16 cellular contexts compared by ENCODE assay signal in the genomic region with DNA sequence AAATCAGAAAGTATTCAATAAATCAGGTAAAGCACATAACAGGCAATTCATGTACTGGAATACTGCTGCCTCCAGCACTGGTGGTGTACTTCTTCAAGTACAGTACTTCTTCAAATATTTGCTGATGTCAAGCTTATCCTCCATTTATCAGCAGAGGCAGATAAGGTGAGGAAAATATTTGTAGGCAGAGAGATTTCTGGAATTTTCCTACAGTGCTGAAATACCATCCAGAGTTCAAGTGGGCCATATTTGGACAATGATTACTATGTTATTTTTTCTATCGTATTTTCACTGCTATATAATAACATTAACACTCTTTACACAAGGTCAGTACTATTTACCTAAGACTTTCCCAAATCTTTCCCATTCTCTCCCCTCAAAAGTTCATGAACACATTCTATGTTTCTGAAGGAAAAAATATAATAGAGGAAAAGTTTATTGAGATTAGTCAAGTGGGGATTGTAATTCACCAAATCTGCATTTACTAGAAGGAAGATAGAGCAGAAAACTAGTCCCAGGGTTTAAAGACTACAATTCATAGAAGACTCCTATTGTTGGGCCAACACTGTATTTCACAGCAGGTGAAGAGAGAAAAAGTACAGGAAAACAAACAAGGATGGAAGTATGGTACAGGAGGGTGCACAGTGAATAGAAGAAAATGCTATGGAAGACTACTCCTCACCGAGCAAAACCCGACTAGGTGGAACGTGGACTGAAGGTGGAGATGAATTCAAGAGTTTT.
DNase-seq lines count a peak whose midpoint lies in the region; ATAC-seq, FAIRE-seq and TF ChIP-seq lines count a peak whose summit lies in the region.
"Had no signal": no experiment of that assay in that cellular context is flagged by ENCODE, and none has a peak within 500 bp of the region (broad histone marks: within the 10 kb centered on the region; RNA-seq: fewer than 3 reads in every experiment).

No MANE protein-coding gene starts in this region.

- peaks cover 49% of the 10 kb centered on the region for H3K4me1 Mint-ChIP-seq in MCF 10A (ENCODE audit: insufficient read depth, unreplicated experiment)
- H3K4me1 Mint-ChIP-seq in natural killer cell treated with Interleukin-12 subunit alpha and Interleukin-12 subunit beta and Interleukin-15 and Interleukin-18, amount 100 ng/mL, for 72 hours (ENCODE audit: low read depth in 2 of 2): no peaks in the 10 kb centered on the region
- H3K4me1 Mint-ChIP-seq: natural killer cell had no signal

- ATAC-seq in HepG2 (peak; percentile 68), upper lobe of right lung (peak; percentile 40), GM19351 (IDR thresholded peaks at IDR 0.05; ENCODE audit: unreplicated experiment) (no peak)
- no peak for ATAC-seq in natural killer cell treated with Interleukin-12 subunit alpha and Interleukin-12 subunit beta and Interleukin-15 and Interleukin-18, amount 100 ng/mL, for 72 hours
- ATAC-seq: natural killer cell had no signal

- peak; percentile 88 for FAIRE-seq in HepG2 (lab: Jason Lieb, UNC)
- FAIRE-seq: bronchial epithelial cell had no signal

- in situ Hi-C loops in HepG2 (cut with HindIII; ENCODE audit: extremely low pct_ligation_motif_present, low pct_unique_long_range_greater_than_20kb): loop anchor here (25.0 kb wide), 1 partner anchor 138 kb away; a partner anchor contains a TSS

- no peak overlapping the region for H3K4me3 Mint-ChIP-seq in MCF 10A (ENCODE audit: unreplicated experiment)
- no peak overlapping the region for H3K4me3 Mint-ChIP-seq in natural killer cell treated with Interleukin-12 subunit alpha and Interleukin-12 subunit beta and Interleukin-15 and Interleukin-18, amount 100 ng/mL, for 72 hours
- H3K4me3 Mint-ChIP-seq: natural killer cell; stimulated activated naive CD8-positive, alpha-beta T cell treated with anti-CD3 and anti-CD28 coated beads, Interleukin-15, Interleukin-2, amounts not matched to agents 100 ng/mL and 50 ng/mL, for 24 hours had no signal

- H3K27ac ChIP-seq in HepG2 (ENCODE audit: extremely low read length, insufficient read depth, low read length) (peak overlapping the region; percentile 78), upper lobe of right lung (no peak overlapping the region)

- 54% methylated on average over 4 of the region's 4 CpGs for WGBS in HepG2 (ENCODE audit: low lambda C conversion rate)

- peak overlapping the region; percentile 39 for H3K4me2 ChIP-seq in HepG2 (ENCODE audit: low read depth, low read length)

- H3K27me3 ChIP-seq in HepG2 (ENCODE audit: control insufficient read depth in 1 of 2, insufficient read depth in 2 of 2, low read length in 2 of 2) (no peaks in the 10 kb centered on the region), upper lobe of right lung (no peaks in the 10 kb centered on the region)

- H3K36me3 ChIP-seq in HepG2 (replicated peaks in 1 of 2; ENCODE audit: control insufficient read depth in 1 of 2, insufficient read depth in 2 of 2, low read length in 2 of 2) (peaks cover 5 to 8% of the 10 kb centered on the region in 2 experiments; a peak in 4 of 5 replicates), upper lobe of right lung (no peaks in the 10 kb centered on the region)

- CTCF ChIA-PET in MCF 10A (lab: Yijun Ruan, JAX): interaction anchor here (0.9 to 5.0 kb wide), 5 partner anchors 32 to 187 kb away, joined by 4 to 43 read pairs (median 12); no protein-coding TSS in a partner anchor
- CTCF ChIA-PET in HepG2 (lab: Yijun Ruan, JAX; ENCODE audit: low intra/inter-chr PET ratio, low total read pairs): no interaction called here

- H3K4me3 ChIP-seq in HepG2 (replicated peaks in 1 of 3; ENCODE audit: insufficient read depth in 1 of 3, low read depth in 2 of 3, low read length in 3 of 3) (no peak overlapping the region), upper lobe of right lung (no peak overlapping the region)

- H3K79me2 ChIP-seq in HepG2 (ENCODE audit: insufficient read depth, low read length): no peaks in the 10 kb centered on the region

- POLR2A ChIA-PET in MCF 10A (lab: Yijun Ruan, JAX) (interaction anchor here (1.3 to 3.4 kb wide), 2 partner anchors 73 to 140 kb away, joined by 4 to 100 read pairs; a partner anchor contains a TSS), HepG2 (lab: Yijun Ruan, JAX) (interaction anchor here (0.6 to 3.4 kb wide), 5 partner anchors 10 to 130 kb away, joined by 3 to 54 read pairs (median 7); no protein-coding TSS in a partner anchor)

- peak overlapping the region; percentile 74 for H3K9ac ChIP-seq in HepG2 (ENCODE audit: insufficient read depth, low read depth, low read length)

- peak overlapping the region; percentile 44 for H3K27ac Mint-ChIP-seq in MCF 10A (ENCODE audit: low read depth, unreplicated experiment)
- no peak overlapping the region for H3K27ac Mint-ChIP-seq in natural killer cell treated with Interleukin-12 subunit alpha and Interleukin-12 subunit beta and Interleukin-15 and Interleukin-18, amount 100 ng/mL, for 72 hours
- H3K27ac Mint-ChIP-seq: natural killer cell; stimulated activated naive CD8-positive, alpha-beta T cell treated with anti-CD3 and anti-CD28 coated beads, Interleukin-15, Interleukin-2, amounts not matched to agents 100 ng/mL and 50 ng/mL, for 24 hours had no signal

- peaks cover 8% of the 10 kb centered on the region for H3K9me3 Mint-ChIP-seq in MCF 10A (ENCODE audit: unreplicated experiment)
- no peaks in the 10 kb centered on the region for H3K9me3 Mint-ChIP-seq in natural killer cell treated with Interleukin-12 subunit alpha and Interleukin-12 subunit beta and Interleukin-15 and Interleukin-18, amount 100 ng/mL, for 72 hours
- H3K9me3 Mint-ChIP-seq: natural killer cell; stimulated activated naive CD8-positive, alpha-beta T cell treated with anti-CD3 and anti-CD28 coated beads, Interleukin-15, Interleukin-2, amounts not matched to agents 100 ng/mL and 50 ng/mL, for 24 hours had no signal

- intact Hi-C loops in MCF 10A (cut with micrococcal nuclease) (loop anchor here (5.0 kb wide), 1 partner anchor 142 kb away; no protein-coding TSS in a partner anchor), HepG2 (cut with micrococcal nuclease; ENCODE audit: unreplicated experiment) (loop anchor here (1.0 to 2.0 kb wide), 2 partner anchors 11 to 129 kb away; no protein-coding TSS in a partner anchor), upper lobe of right lung (cut with DNase I) (no loop called here)

- H4K20me1 ChIP-seq in HepG2 (ENCODE audit: insufficient read depth, low read length): no peaks in the 10 kb centered on the region

- TF ChIP-seq POLR2A in HepG2 (IDR thresholded peaks at IDR 0.05; ENCODE audit: insufficient read depth in 1 of 2, low read depth in 2 of 2, low read length in 2 of 2): no peak

- H3K36me3 Mint-ChIP-seq in MCF 10A (ENCODE audit: insufficient read depth, unreplicated experiment): peaks cover 14% of the 10 kb centered on the region
- H3K36me3 Mint-ChIP-seq in natural killer cell treated with Interleukin-12 subunit alpha and Interleukin-12 subunit beta and Interleukin-15 and Interleukin-18, amount 100 ng/mL, for 72 hours: no peaks in the 10 kb centered on the region
- H3K36me3 Mint-ChIP-seq: natural killer cell had no signal

- H2AFZ ChIP-seq in HepG2 (ENCODE audit: low read length): no peak overlapping the region

- no peak for TF ChIP-seq RAD21 in HepG2 (CRISPR knock-in tag; IDR thresholded peaks at IDR 0.05)

- peak; percentile 39 for DNase-seq in DMS53 (lab: John Stamatoyannopoulos, UW)
- no peak for DNase-seq in DMS53 treated with DMSO at 0.1 percent for 48 hours (lab: John Stamatoyannopoulos, UW; ENCODE audit: unreplicated experiment)
- DNase-seq in MCF 10A (ENCODE audit: unreplicated experiment): no peak
- peak; percentile 96 for DNase-seq in HepG2 (ENCODE audit: low spot score)
- DNase-seq in upper lobe of right lung: no peak
- DNase-seq in natural killer cell treated with Interleukin-12 subunit alpha and Interleukin-12 subunit beta and Interleukin-15 and Interleukin-18, amount 100 ng/mL, for 72 hours (ENCODE audit: low spot score): no peak
- no peak for DNase-seq in DMS 273 (lab: John Stamatoyannopoulos, UW; ENCODE audit: unreplicated experiment)
- DNase-seq: 8988T; COR-L47; glutamatergic neuron; natural killer cell; NCI-H2171 treated with DMSO at 0.1 percent for 48 hours; NK-92 treated with Interleukin-12 subunit alpha and Interleukin-12 subunit beta, amount 100 ng/mL, for 24 hours had no signal

- H3K4me1 ChIP-seq in HepG2 (ENCODE audit: insufficient read depth, low read length): peaks cover 76% of the 10 kb centered on the region
- H3K4me1 ChIP-seq in upper lobe of right lung: peaks cover 24% of the 10 kb centered on the region

- TF ChIP-seq CTCF in MCF 10A (IDR thresholded peaks at IDR 0.05; ENCODE audit: unreplicated experiment) (no peak), HepG2 (CRISPR knock-in tag; IDR thresholded peaks at IDR 0.05) (no peak), upper lobe of right lung (IDR thresholded peaks at IDR 0.05) (no peak)

- H3K27me3 Mint-ChIP-seq in MCF 10A (ENCODE audit: insufficient read depth, unreplicated experiment): no peaks in the 10 kb centered on the region
- peaks cover 0 to 7% of the 10 kb centered on the region in 2 donors for H3K27me3 Mint-ChIP-seq in natural killer cell treated with Interleukin-12 subunit alpha and Interleukin-12 subunit beta and Interleukin-15 and Interleukin-18, amount 100 ng/mL, for 72 hours
- H3K27me3 Mint-ChIP-seq: stimulated activated naive CD8-positive, alpha-beta T cell treated with anti-CD3 and anti-CD28 coated beads, Interleukin-15, Interleukin-2, amounts not matched to agents 100 ng/mL and 50 ng/mL, for 24 hours had no signal

- TF ChIP-seq EP300 in HepG2 (IDR thresholded peaks at IDR 0.05; ENCODE audit: low read depth in 2 of 2, low read length in 2 of 2): peak in 1 of 2 experiments; percentile 97; a peak in 2 of 4 replicates
- peak; percentile 82; the same call in 1 of the 2 replicates for TF ChIP-seq EP300 in HepG2 (CRISPR knock-in tag; IDR thresholded peaks at IDR 0.05; ENCODE audit: borderline replicate concordance)

- no peaks in the 10 kb centered on the region for H3K9me3 ChIP-seq in HepG2 (ENCODE audit: low read length)
- H3K9me3 ChIP-seq in upper lobe of right lung: no peaks in the 10 kb centered on the region

- BruUV-seq in MCF 10A (replicated peaks; lab: Mats Ljungman, UMichigan) (TSS peak; percentile 4), HepG2 (replicated peaks; lab: Mats Ljungman, UMichigan) (no TSS peak)

TF ChIP-seq in HepG2, 621 proteins besides CTCF, POLR2A, EP300 and RAD21 (continues in another document):
- TF ChIP-seq ZFAT (CRISPR knock-in tag; conservative IDR thresholded peaks at IDR 0.05) (no peak), DR1 (CRISPR knock-in tag; IDR thresholded peaks at IDR 0.05) (no peak), HOXA7 (CRISPR knock-in tag; IDR thresholded peaks at IDR 0.05) (no peak), KLF9 (CRISPR knock-in tag; IDR thresholded peaks at IDR 0.05; ENCODE audit: low read depth) (no peak), ESRRA (CRISPR knock-in tag; IDR thresholded peaks at IDR 0.05; ENCODE audit: low read depth) (no peak), ZNF780A (CRISPR knock-in tag; IDR thresholded peaks at IDR 0.05) (no peak), DMAP1 (CRISPR knock-in tag; IDR thresholded peaks at IDR 0.05) (no peak)

Comparison
In these comparisons a context has a peak if more than half of its experiments do, and no peak if none do; other contexts are left out.
1. DNase-seq: peak in DMS53 (single experiment) and HepG2 (single experiment); none in DMS53 treated with DMSO at 0.1 percent for 48 hours (single experiment), MCF 10A (single experiment), upper lobe of right lung (single experiment), natural killer cell treated with Interleukin-12 subunit alpha and Interleukin-12 subunit beta and Interleukin-15 and Interleukin-18, amount 100 ng/mL, for 72 hours (single experiment) and DMS 273 (single experiment).
2. ATAC-seq: peak in HepG2 (single experiment) and upper lobe of right lung (single experiment); none in natural killer cell treated with Interleukin-12 subunit alpha and Interleukin-12 subunit beta and Interleukin-15 and Interleukin-18, amount 100 ng/mL, for 72 hours (0 of 2) and GM19351 (single experiment).